ENCODE assay signal across 18 cellular contexts in genomic region chr18:29418136-29418535, GRCh38.
DNase-seq lines count a peak whose midpoint lies in the region; ATAC-seq and TF ChIP-seq lines count a peak whose summit lies in the region.
"Had no signal": no experiment of that assay in that cellular context is flagged by ENCODE, and none has a peak within 500 bp of the region (broad histone marks: within the 10 kb centered on the region; RNA-seq: fewer than 3 reads in every experiment).

No MANE protein-coding gene starts in this region.

- H3K4me3 Mint-ChIP-seq in MCF 10A (ENCODE audit: unreplicated experiment): no peak overlapping the region
- H3K4me3 Mint-ChIP-seq: brain; stimulated activated naive CD8-positive, alpha-beta T cell treated with anti-CD3 and anti-CD28 coated beads, Interleukin-15, Interleukin-2, amounts not matched to agents 100 ng/mL and 50 ng/mL, for 24 hours had no signal

- H3K36me3 ChIP-seq in mammary epithelial cell (ENCODE audit: insufficient read depth, low read length) (no peaks in the 10 kb centered on the region), tibial nerve (no peaks in the 10 kb centered on the region)

- H2AFZ ChIP-seq in mammary epithelial cell (ENCODE audit: low read depth, low read length): no peak overlapping the region

- DNase-seq in mammary epithelial cell (peak; percentile 83), MCF 10A (ENCODE audit: unreplicated experiment) (no peak), astrocyte of the hippocampus (ENCODE audit: low read depth, low spot score) (peak; percentile 43), foreskin keratinocyte (peak; percentile 35 to 76), retina (no peak), tibial nerve (ENCODE audit: low spot score in 2 of 2) (no peak)
- DNase-seq in activated T-cell treated with anti-CD3 and anti-CD28 coated beads, Interleukin-2, amount 50 U/mL, for 48 hours: no peak
- DNase-seq: activated CD4-positive, CD25-positive, alpha-beta regulatory T cell treated with anti-CD3 and anti-CD28 coated beads, Interleukin-2, amount 50 U/mL, for 72 hours; activated naive CD4-positive, alpha-beta T cell; effector CD8-positive, alpha-beta T cell; NCI-H1092; NK-92 treated with Interleukin-12 subunit alpha and Interleukin-12 subunit beta, amount 100 ng/mL, for 24 hours; T-helper 2 cell had no signal

- H3K27ac ChIP-seq in mammary epithelial cell (ENCODE audit: insufficient read depth, low read depth, low read length): no peak overlapping the region
- H3K27ac ChIP-seq in foreskin keratinocyte: no peak overlapping the region
- no peak overlapping the region for H3K27ac ChIP-seq in tibial nerve
- H3K27ac ChIP-seq: 22Rv1 had no signal

- ATAC-seq in foreskin keratinocyte (peak; percentile 99), HG02678 (IDR thresholded peaks at IDR 0.05; ENCODE audit: unreplicated experiment) (no peak)
- ATAC-seq: Right ventricle myocardium inferior had no signal

- H3K27ac Mint-ChIP-seq in MCF 10A (ENCODE audit: low read depth, unreplicated experiment): no peak overlapping the region
- H3K27ac Mint-ChIP-seq: brain; stimulated activated naive CD8-positive, alpha-beta T cell treated with anti-CD3 and anti-CD28 coated beads, Interleukin-15, Interleukin-2, amounts not matched to agents 100 ng/mL and 50 ng/mL, for 24 hours had no signal

- no TSS peak for BruUV-seq in mammary epithelial cell (replicated peaks; lab: Mats Ljungman, UMichigan)
- no TSS peak for BruUV-seq in MCF 10A (replicated peaks; lab: Mats Ljungman, UMichigan)

- H3K9me3 ChIP-seq in mammary epithelial cell (replicated peaks; ENCODE audit: insufficient read depth, low read length) (no peaks in the 10 kb centered on the region), tibial nerve (peaks cover 0 to 7% (median 0%) of the 10 kb centered on the region in 4 donors)

- H3K27me3 Mint-ChIP-seq in MCF 10A (ENCODE audit: insufficient read depth, unreplicated experiment): no peaks in the 10 kb centered on the region
- H3K27me3 Mint-ChIP-seq: brain; stimulated activated naive CD8-positive, alpha-beta T cell treated with anti-CD3 and anti-CD28 coated beads, Interleukin-15, Interleukin-2, amounts not matched to agents 100 ng/mL and 50 ng/mL, for 24 hours had no signal

- no peak for TF ChIP-seq POLR2A in tibial nerve (IDR thresholded peaks at IDR 0.05)

- H3K9ac ChIP-seq in mammary epithelial cell (ENCODE audit: insufficient read depth, low read length): no peak overlapping the region

- H3K4me1 Mint-ChIP-seq in MCF 10A (ENCODE audit: insufficient read depth, unreplicated experiment): no peaks in the 10 kb centered on the region
- H3K4me1 Mint-ChIP-seq: brain had no signal

- peaks cover 16% of the 10 kb centered on the region for H3K9me3 Mint-ChIP-seq in MCF 10A (ENCODE audit: unreplicated experiment)

- POLR2A ChIA-PET in MCF 10A (lab: Yijun Ruan, JAX): no interaction called here

- no peak for TF ChIP-seq CTCF in mammary epithelial cell (conservative IDR thresholded peaks at IDR 0.05 in 1 of 2, IDR thresholded peaks at IDR 0.05 in 1 of 2; ENCODE audit: extremely low read depth in 1 of 2, insufficient read depth in 1 of 2, low read depth in 1 of 2, low read length in 2 of 2)
- TF ChIP-seq CTCF in MCF 10A (IDR thresholded peaks at IDR 0.05; ENCODE audit: unreplicated experiment): no peak
- no peak for TF ChIP-seq CTCF in foreskin keratinocyte (conservative IDR thresholded peaks at IDR 0.05)
- no peak for TF ChIP-seq CTCF in tibial nerve (IDR thresholded peaks at IDR 0.05)

- CTCF ChIA-PET in mammary epithelial cell (lab: Charles Lee; ENCODE audit: low non-redundant PET) (no interaction called here), MCF 10A (lab: Yijun Ruan, JAX) (no interaction called here)

- no peaks in the 10 kb centered on the region for H3K36me3 Mint-ChIP-seq in MCF 10A (ENCODE audit: insufficient read depth, unreplicated experiment)

- H3K27me3 ChIP-seq in mammary epithelial cell (ENCODE audit: insufficient read depth, low read length) (no peaks in the 10 kb centered on the region), foreskin keratinocyte (no peaks in the 10 kb centered on the region), tibial nerve (no peaks in the 10 kb centered on the region)

- no peak for TF ChIP-seq EP300 in tibial nerve (IDR thresholded peaks at IDR 0.05)

- intact Hi-C loops in mammary epithelial cell (cut with micrococcal nuclease) (no loop called here), MCF 10A (cut with micrococcal nuclease) (no loop called here)

- no peaks in the 10 kb centered on the region for H3K79me2 ChIP-seq in mammary epithelial cell (ENCODE audit: insufficient read depth, low read length)

- peaks cover 2% of the 10 kb centered on the region for H3K4me1 ChIP-seq in mammary epithelial cell (ENCODE audit: insufficient read depth, low read length)
- H3K4me1 ChIP-seq in foreskin keratinocyte: no peaks in the 10 kb centered on the region
- H3K4me1 ChIP-seq in tibial nerve: no peaks in the 10 kb centered on the region

- H4K20me1 ChIP-seq in mammary epithelial cell (ENCODE audit: insufficient read depth, low read length): no peaks in the 10 kb centered on the region

- dilution Hi-C loops in mammary epithelial cell (cut with HindIII; ENCODE audit: low sequenced_read_pairs): no loop called here

- in situ Hi-C loops in mammary epithelial cell (cut with MboI; ENCODE audit: low sequenced_read_pairs in 2 of 2): no loop called here

- no peak overlapping the region for H3K4me2 ChIP-seq in mammary epithelial cell (ENCODE audit: insufficient read depth, low read depth, low read length)

- H3K4me3 ChIP-seq in mammary epithelial cell (replicated peaks in 1 of 3; ENCODE audit: insufficient read depth in 1 of 3, low read depth in 2 of 3, low read length in 3 of 3) (no peak overlapping the region), tibial nerve (no peak overlapping the region)

Comparison
In these comparisons a context has a peak if more than half of its experiments do, and no peak if none do; other contexts are left out.
1. DNase-seq: peak in mammary epithelial cell (single experiment), astrocyte of the hippocampus (single experiment) and foreskin keratinocyte (2 of 2); none in MCF 10A (single experiment), retina (single experiment), activated T-cell treated with anti-CD3 and anti-CD28 coated beads, Interleukin-2, amount 50 U/mL, for 48 hours (0 of 2) and tibial nerve (0 of 2).